Comparison of ENCODE assay signal across 8 cellular contexts in genomic region chr3:156674911-156675743, GRCh38. TPM values are rescaled to one million over a fixed set of nuclear protein-coding genes. Genes with fewer than 3 reads are reported as not detected.
DNase-seq lines count a peak whose midpoint lies in the region; ATAC-seq and TF ChIP-seq lines count a peak whose summit lies in the region.

No MANE protein-coding gene starts in this region.

- BruUV-seq in A673 (replicated peaks; lab: Mats Ljungman, UMichigan): no TSS peak

- H3K27me3 ChIP-seq in A673 (replicated peaks; ENCODE audit: insufficient read depth, low read depth, low read length, poor library complexity) (no peaks in the 10 kb centered on the region), OCI-LY1 (ENCODE audit: insufficient read depth, low read length) (no peaks in the 10 kb centered on the region), subcutaneous abdominal adipose tissue (ENCODE audit: control insufficient read depth in 5 of 5, insufficient read depth in 4 of 5, low read length in 5 of 5) (no peaks in the 10 kb centered on the region)

- DNase-seq in A673 (ENCODE audit: low spot score) (peak; percentile 69), fibroblast of peridontal ligament (ENCODE audit: extremely low read depth) (peak; percentile 44)
- peak in 9 of 10 donors; percentile 13 to 72 (median 43) for DNase-seq in naive thymus-derived CD8-positive, alpha-beta T cell

- CTCF ChIA-PET in A673 (lab: Charles Lee): interaction anchor here (0.6 kb wide), 1 partner anchor 56 kb away, joined by 3 read pairs; no protein-coding TSS in a partner anchor

- H3K9me3 Mint-ChIP-seq in activated T-helper 17 cell treated with anti-CD3 and anti-CD28 coated beads, Interleukin-2, amount 50 U/mL, for 72 hours: no peaks in the 10 kb centered on the region
- H3K9me3 Mint-ChIP-seq in naive thymus-derived CD8-positive, alpha-beta T cell: no peaks in the 10 kb centered on the region

- peak overlapping the region; percentile 97 for H3K27ac Mint-ChIP-seq in activated T-helper 17 cell treated with anti-CD3 and anti-CD28 coated beads, Interleukin-2, amount 50 U/mL, for 72 hours
- H3K27ac Mint-ChIP-seq in naive thymus-derived CD8-positive, alpha-beta T cell: peak overlapping the region; percentile 64 to 99 (median 92)

- H3K4me3 ChIP-seq in A673 (ENCODE audit: low read depth, low read length, poor library complexity, severe bottlenecking) (peak overlapping the region; percentile 89), OCI-LY1 (ENCODE audit: low read depth, low read length, poor library complexity, severe bottlenecking) (peak overlapping the region; percentile 85), subcutaneous abdominal adipose tissue (ENCODE audit: low read depth in 1 of 5, low read length in 5 of 5) (peak overlapping the region; percentile 73 to 95 (median 88))

- peaks cover 30% of the 10 kb centered on the region for H3K36me3 ChIP-seq in A673 (ENCODE audit: insufficient read depth, low read length, poor library complexity, severe bottlenecking)
- H3K36me3 ChIP-seq in OCI-LY1 (ENCODE audit: insufficient read depth, low read length): peaks cover 28% of the 10 kb centered on the region
- H3K36me3 ChIP-seq in subcutaneous abdominal adipose tissue (ENCODE audit: control insufficient read depth in 5 of 5, insufficient read depth in 5 of 5, low read length in 5 of 5): peaks cover 11 to 21% (median 14%) of the 10 kb centered on the region in 5 donors

- peaks cover 27% of the 10 kb centered on the region for H3K4me1 ChIP-seq in A673 (ENCODE audit: insufficient read depth, low read length, poor library complexity, severe bottlenecking)
- H3K4me1 ChIP-seq in OCI-LY1 (ENCODE audit: insufficient read depth, low read length, severe bottlenecking): peaks cover 49% of the 10 kb centered on the region
- peaks cover 0 to 28% (median 23%) of the 10 kb centered on the region in 5 donors for H3K4me1 ChIP-seq in subcutaneous abdominal adipose tissue (ENCODE audit: control insufficient read depth in 5 of 5, insufficient read depth in 5 of 5, low read length in 5 of 5)

- no peaks in the 10 kb centered on the region for H3K27me3 Mint-ChIP-seq in activated T-helper 17 cell treated with anti-CD3 and anti-CD28 coated beads, Interleukin-2, amount 50 U/mL, for 72 hours
- no peaks in the 10 kb centered on the region for H3K27me3 Mint-ChIP-seq in naive thymus-derived CD8-positive, alpha-beta T cell

- TF ChIP-seq CTCF in A673 (conservative IDR thresholded peaks at IDR 0.05; ENCODE audit: low read depth, low read length): peak; percentile 47
- peak; percentile 82 for TF ChIP-seq CTCF in OCI-LY1 (IDR thresholded peaks at IDR 0.05; ENCODE audit: low read length)

- H2AFZ ChIP-seq in OCI-LY1 (ENCODE audit: low read length): no peak overlapping the region

- ATAC-seq in GM19455 (IDR thresholded peaks at IDR 0.05; ENCODE audit: unreplicated experiment) (peak; percentile 1), HG03095 (IDR thresholded peaks at IDR 0.05; ENCODE audit: unreplicated experiment) (no peak)
- peak; percentile 5 for ATAC-seq in activated T-helper 17 cell treated with anti-CD3 and anti-CD28 coated beads, Interleukin-2, amount 50 U/mL, for 72 hours (replicated peaks)
- ATAC-seq in naive thymus-derived CD8-positive, alpha-beta T cell: peak; percentile 29 to 34

- peak overlapping the region; percentile 85 for H3K4me2 ChIP-seq in OCI-LY1 (ENCODE audit: low read length)

- POLR2A ChIA-PET in A673 (lab: Charles Lee; ENCODE audit: low non-redundant PET): interaction anchor here (0.7 to 1.3 kb wide), 2 partner anchors 26 to 61 kb away, joined by 4 to 6 read pairs; no protein-coding TSS in a partner anchor
- POLR2A ChIA-PET in naive thymus-derived CD8-positive, alpha-beta T cell (lab: Charles Lee): interaction anchor here (0.6 to 4.7 kb wide), 18 partner anchors 8 to 500 kb away, joined by 3 to 47 read pairs (median 6); partner anchors contain the start of genes CCNL1 and SSR3

- H3K9me3 ChIP-seq in A673 (ENCODE audit: low read depth, low read length, poor library complexity, severe bottlenecking) (no peaks in the 10 kb centered on the region), OCI-LY1 (ENCODE audit: low read length) (no peaks in the 10 kb centered on the region), subcutaneous abdominal adipose tissue (ENCODE audit: control insufficient read depth in 5 of 5, low read length in 5 of 5) (no peaks in the 10 kb centered on the region)

- peak overlapping the region; percentile 72 for H3K9ac ChIP-seq in OCI-LY1 (ENCODE audit: low read length)
- peak overlapping the region; percentile 79 to 98 (median 95) for H3K9ac ChIP-seq in subcutaneous abdominal adipose tissue (ENCODE audit: low read length in 5 of 5)

- H3K79me2 ChIP-seq in OCI-LY1 (ENCODE audit: insufficient read depth, low read length): peaks cover 51% of the 10 kb centered on the region

- peak overlapping the region; percentile 93 for H3K4me3 Mint-ChIP-seq in activated T-helper 17 cell treated with anti-CD3 and anti-CD28 coated beads, Interleukin-2, amount 50 U/mL, for 72 hours
- H3K4me3 Mint-ChIP-seq in naive thymus-derived CD8-positive, alpha-beta T cell: peak overlapping the region; percentile 89 to 99 (median 97)

- H3F3A ChIP-seq in OCI-LY1 (ENCODE audit: insufficient read depth, low read length): peaks cover 8% of the 10 kb centered on the region; the same call in 1 of the 2 replicates

- intact Hi-C loops in A673 (cut with micrococcal nuclease; ENCODE audit: unreplicated experiment): loop anchor here (2.0 to 5.0 kb wide), 5 partner anchors 60 to 523 kb away; no protein-coding TSS in a partner anchor

- peaks cover 43% of the 10 kb centered on the region for H3K4me1 Mint-ChIP-seq in activated T-helper 17 cell treated with anti-CD3 and anti-CD28 coated beads, Interleukin-2, amount 50 U/mL, for 72 hours
- H3K4me1 Mint-ChIP-seq in naive thymus-derived CD8-positive, alpha-beta T cell: peaks cover 22 to 55% (median 46%) of the 10 kb centered on the region in 4 donors

- H3K27ac ChIP-seq in A673 (ENCODE audit: low read depth, low read length, poor library complexity, severe bottlenecking) (peak overlapping the region; percentile 97), OCI-LY1 (ENCODE audit: low read depth, low read length, poor library complexity, severe bottlenecking) (peak overlapping the region; percentile 79), subcutaneous abdominal adipose tissue (ENCODE audit: low read depth, low read length) (peak overlapping the region; percentile 96)

- H4K20me1 ChIP-seq in OCI-LY1 (ENCODE audit: insufficient read depth, low read length): peaks cover 3% of the 10 kb centered on the region; the same call in 1 of the 2 replicates

- H3K9me2 ChIP-seq in OCI-LY1 (ENCODE audit: low read depth, low read length): no peaks in the 10 kb centered on the region

- peaks cover 60% of the 10 kb centered on the region for H3K36me3 Mint-ChIP-seq in activated T-helper 17 cell treated with anti-CD3 and anti-CD28 coated beads, Interleukin-2, amount 50 U/mL, for 72 hours (ENCODE audit: low read depth)
- H3K36me3 Mint-ChIP-seq in naive thymus-derived CD8-positive, alpha-beta T cell: peaks cover 0 to 23% (median 14%) of the 10 kb centered on the region in 3 donors

RNA-seq across cellular contexts. Expression of gene TIPARP, which starts 0.7 kb away (rescaled TPM):
- total RNA-seq in A673 (2021): 116 TPM in 2 replicates
- total RNA-seq in activated T-helper 17 cell treated with anti-CD3 and anti-CD28 coated beads, Interleukin-2, amount 50 U/mL, for 72 hours: 10 to 100 TPM; 44.4 to 57.3 TPM
- 10 to 100 TPM; 57.3 to 62.0 TPM for total RNA-seq in naive thymus-derived CD8-positive, alpha-beta T cell
- 10 to 100 TPM in 1 of 3 donors, 1 to 10 TPM in 2; 4.2 to 20.9 (median 7.0) TPM for polyA plus RNA-seq in naive thymus-derived CD8-positive, alpha-beta T cell
